Comparison of ENCODE assay signal across 8 cellular contexts in genomic region chr7:143008007-143008901, GRCh38. TPM values are rescaled to one million over a fixed set of nuclear protein-coding genes. Genes with fewer than 3 reads are reported as not detected.
DNase-seq lines count a peak whose midpoint lies in the region; ATAC-seq and TF ChIP-seq lines count a peak whose summit lies in the region.

No MANE protein-coding gene starts in this region.

- no peaks in the 10 kb centered on the region for H3K9me3 Mint-ChIP-seq in activated T-cell treated with anti-CD3 and anti-CD28 coated beads, Interleukin-2, amount 50 U/mL, for 24 hours
- peaks cover 2% of the 10 kb centered on the region for H3K9me3 Mint-ChIP-seq in nephron progenitor cell

- H3K4me1 ChIP-seq in OCI-LY7 (ENCODE audit: insufficient read depth, low read length, poor library complexity, severe bottlenecking), result peaks cover 44% of the 10 kb centered on the region
- peaks cover 0 to 6% (median 3%) of the 10 kb centered on the region in 4 donors for H3K4me1 ChIP-seq in stomach

- 38 to 41% (median 40%) methylated on average over 24 of the region's 24 CpGs for WGBS in stomach, 5 donors

- no peaks in the 10 kb centered on the region for H3K36me3 ChIP-seq in OCI-LY7 (ENCODE audit: insufficient read depth, low read length)
- H3K36me3 ChIP-seq in stomach, result no peaks in the 10 kb centered on the region

- H3K27ac ChIP-seq in OCI-LY7 (ENCODE audit: low read depth, low read length, poor library complexity, severe bottlenecking) (no peak overlapping the region), stomach (no peak overlapping the region)

- H3K9me3 ChIP-seq in OCI-LY7 (ENCODE audit: low read length) (no peaks in the 10 kb centered on the region), stomach (no peaks in the 10 kb centered on the region)

- H3K4me3 ChIP-seq in OCI-LY7 (ENCODE audit: low read depth, low read length, poor library complexity, severe bottlenecking), result no peak overlapping the region
- no peak overlapping the region for H3K4me3 ChIP-seq in stomach

- no peak for TF ChIP-seq POLR2A in stomach (IDR thresholded peaks at IDR 0.05)

- H3K4me2 ChIP-seq in OCI-LY7 (ENCODE audit: low read length), result no peak overlapping the region

- H3K27ac Mint-ChIP-seq in activated T-cell treated with anti-CD3 and anti-CD28 coated beads, Interleukin-2, amount 50 U/mL, for 24 hours, result no peak overlapping the region
- H3K27ac Mint-ChIP-seq in nephron progenitor cell, result no peak overlapping the region

- peaks cover 4% of the 10 kb centered on the region for H3K4me1 Mint-ChIP-seq in activated T-cell treated with anti-CD3 and anti-CD28 coated beads, Interleukin-2, amount 50 U/mL, for 24 hours (ENCODE audit: low read depth)
- peaks cover 18% of the 10 kb centered on the region for H3K4me1 Mint-ChIP-seq in nephron progenitor cell

- POLR2A ChIA-PET in OCI-LY7 (lab: Charles Lee), result interaction anchor here (0.6 to 1.5 kb wide), 4 partner anchors 8 to 208 kb away, joined by 3 to 5 read pairs (median 4); no protein-coding TSS in a partner anchor

- ATAC-seq in GM19468 (IDR thresholded peaks at IDR 0.05; ENCODE audit: extremely low read depth, unreplicated experiment) (peak; percentile 86), HG03558 (IDR thresholded peaks at IDR 0.05; ENCODE audit: extremely low read depth, unreplicated experiment) (peak; percentile 64)

- no peak overlapping the region for H3K4me3 Mint-ChIP-seq in activated T-cell treated with anti-CD3 and anti-CD28 coated beads, Interleukin-2, amount 50 U/mL, for 24 hours
- H3K4me3 Mint-ChIP-seq in nephron progenitor cell, result no peak overlapping the region

- no peaks in the 10 kb centered on the region for H3K79me2 ChIP-seq in OCI-LY7 (ENCODE audit: insufficient read depth, low read depth, low read length)

- TF ChIP-seq CTCF in OCI-LY7 (conservative IDR thresholded peaks at IDR 0.05; ENCODE audit: low read length) (peak; percentile 99), nephron progenitor cell (IDR thresholded peaks at IDR 0.05) (peak; percentile 94), stomach (IDR thresholded peaks at IDR 0.05) (peak in 6 of 7 experiments; percentile 38 to 97 (median 94))

- no TSS peak for BruUV-seq in OCI-LY7 (replicated peaks; lab: Mats Ljungman, UMichigan)

- H4K20me1 ChIP-seq in OCI-LY7 (ENCODE audit: insufficient read depth, low read length), result no peaks in the 10 kb centered on the region

- TF ChIP-seq EP300 in stomach (IDR thresholded peaks at IDR 0.05), result no peak

- no peaks in the 10 kb centered on the region for H3K36me3 Mint-ChIP-seq in activated T-cell treated with anti-CD3 and anti-CD28 coated beads, Interleukin-2, amount 50 U/mL, for 24 hours (ENCODE audit: low read depth)
- no peaks in the 10 kb centered on the region for H3K36me3 Mint-ChIP-seq in nephron progenitor cell (ENCODE audit: low read depth)

- DNase-seq in DMS114 treated with DMSO at 0.1 percent for 48 hours (lab: John Stamatoyannopoulos, UW; ENCODE audit: unreplicated experiment) (peak; percentile 63), OCI-LY7 (ENCODE audit: low spot score) (peak; percentile 77), fibroblast of gingiva (ENCODE audit: low read depth) (peak; percentile 53), nephron progenitor cell (peak; percentile 88), stomach (peak; percentile 84)
- peak; percentile 91 for DNase-seq in activated T-cell treated with anti-CD3 and anti-CD28 coated beads, Interleukin-2, amount 50 U/mL, for 24 hours

- CTCF ChIA-PET in OCI-LY7 (lab: Charles Lee; ENCODE audit: unreplicated experiment), result interaction anchor here (0.6 to 2.0 kb wide), 3 partner anchors 173 to 210 kb away, joined by 3 to 15 read pairs (median 3); no protein-coding TSS in a partner anchor

- no peak overlapping the region for H2AFZ ChIP-seq in OCI-LY7 (ENCODE audit: low read length)

- H3K27me3 Mint-ChIP-seq in activated T-cell treated with anti-CD3 and anti-CD28 coated beads, Interleukin-2, amount 50 U/mL, for 24 hours, result peaks cover 6% of the 10 kb centered on the region
- H3K27me3 Mint-ChIP-seq in nephron progenitor cell (ENCODE audit: low read depth, poor library complexity), result peaks cover 26% of the 10 kb centered on the region

- intact Hi-C loops in OCI-LY7 (cut with micrococcal nuclease; ENCODE audit: unreplicated experiment), result loop anchor here (1.0 kb wide), 1 partner anchor 207 kb away; no protein-coding TSS in a partner anchor
- intact Hi-C loops in stomach (cut with DNase I; ENCODE audit: low total_unique reads), result loop anchor here (5.0 kb wide), 2 partner anchors 126 to 209 kb away; no protein-coding TSS in a partner anchor

- no peaks in the 10 kb centered on the region for H3K9me2 ChIP-seq in OCI-LY7 (ENCODE audit: insufficient read depth, low read length)

- H3K27me3 ChIP-seq in stomach, result peaks cover 0 to 12% (median 0%) of the 10 kb centered on the region in 3 donors

RNA-seq across cellular contexts. Expression of gene OR9A2, which starts 18.7 kb away (rescaled TPM):
- total RNA-seq in OCI-LY7 (2014; rRNA removed; shearing (Covaris generic)), result 0.66 TPM in 1 of 2 replicates, not detected in the other
- total RNA-seq in OCI-LY7 (2022), result 0.37 and 0.53 TPM in 2 replicates
- total RNA-seq in stomach, result not detected
- polyA plus RNA-seq in stomach, result not detected

RNA-seq across cellular contexts. Expression of gene OR6V1, which starts 43.9 kb away (rescaled TPM):
- total RNA-seq in OCI-LY7 (2014; rRNA removed; shearing (Covaris generic)), result not detected in 2 replicates
- not detected in 2 replicates for total RNA-seq in OCI-LY7 (2022)
- not detected for total RNA-seq in stomach
- not detected for polyA plus RNA-seq in stomach

RNA-seq across cellular contexts. Expression of gene KEL, which starts 46.1 kb away (rescaled TPM):
- 1.5 and 2.9 TPM in 2 replicates for total RNA-seq in OCI-LY7 (2014; rRNA removed; shearing (Covaris generic))
- 1.9 and 2.2 TPM in 2 replicates for total RNA-seq in OCI-LY7 (2022)
- 1 to 10 TPM in 1 of 5 donors, not detected in 4; 1.5 TPM for total RNA-seq in stomach
- under 1 TPM in 1 of 3 donors, not detected in 2; 0.85 TPM for polyA plus RNA-seq in stomach
